In the genomic region with DNA sequence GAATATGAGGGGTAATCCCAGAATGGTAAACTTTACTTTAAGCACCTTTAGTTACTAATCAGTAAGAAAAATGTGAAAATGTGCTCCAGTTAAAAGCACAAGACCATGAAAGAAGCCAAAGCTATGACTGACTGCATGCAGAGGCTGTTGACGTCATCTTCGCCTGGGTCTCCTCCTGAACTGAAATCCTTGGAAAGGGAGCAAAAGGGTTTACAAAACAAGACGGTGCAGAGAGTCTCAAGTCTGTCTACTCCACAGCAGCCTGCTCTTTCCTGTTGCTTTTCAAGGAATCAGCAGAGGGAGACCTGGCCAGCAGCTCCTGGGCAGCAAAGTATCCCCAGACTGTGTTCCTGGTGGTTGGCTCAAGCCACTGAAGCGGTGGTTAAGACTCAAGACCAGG, we compare ENCODE assay signal across 20 cellular contexts. TPM values are rescaled to one million over a fixed set of nuclear protein-coding genes. Genes with fewer than 3 reads are reported as not detected.
DNase-seq lines count a peak whose midpoint lies in the region; ATAC-seq and TF ChIP-seq lines count a peak whose summit lies in the region.
"Had no signal": no experiment of that assay in that cellular context is flagged by ENCODE, and none has a peak within 500 bp of the region (broad histone marks: within the 10 kb centered on the region; RNA-seq: fewer than 3 reads in every experiment).

No MANE protein-coding gene starts in this region.

- peaks cover 100% of the 10 kb centered on the region for H4K20me1 ChIP-seq in BLaER1

- peak overlapping the region; percentile 4; the same call in 1 of the 2 replicates for H3K4me2 ChIP-seq in BLaER1

- no peak for TF ChIP-seq CTCF in VCaP (conservative IDR thresholded peaks at IDR 0.05)
- TF ChIP-seq CTCF in gastrocnemius medialis (IDR thresholded peaks at IDR 0.05 in 4 of 5, conservative IDR thresholded peaks at IDR 0.05 in 1 of 5), result no peak

- H3K4me1 ChIP-seq in BLaER1 (peaks cover 53% of the 10 kb centered on the region), gastrocnemius medialis (peaks cover 67 to 90% of the 10 kb centered on the region in 2 donors)

- in situ Hi-C loops in gastrocnemius medialis (cut with MboI; ENCODE audit: low sequenced_read_pairs in 4 of 4), result loop anchor here in 1 of 4 donors (10.0 kb wide), 1 partner anchor 48 kb away; no protein-coding TSS in a partner anchor

- no peak for TF ChIP-seq POLR2A in gastrocnemius medialis (IDR thresholded peaks at IDR 0.05)

- H3K9me3 ChIP-seq in BLaER1 (no peaks in the 10 kb centered on the region), gastrocnemius medialis (no peaks in the 10 kb centered on the region)

- no peak overlapping the region for H3K4me3 ChIP-seq in BLaER1
- H3K4me3 ChIP-seq in gastrocnemius medialis, result no peak overlapping the region

- H3K27ac ChIP-seq in BLaER1, result no peak overlapping the region
- peak overlapping the region; percentile 17; the same call in 1 of the 2 replicates for H3K27ac ChIP-seq in VCaP
- H3K27ac ChIP-seq in gastrocnemius medialis, result peak overlapping the region; percentile 64 to 84 (median 76)
- H3K27ac ChIP-seq: RWPE1 had no signal

- no peak overlapping the region for H3K9ac ChIP-seq in BLaER1

- ATAC-seq in left cardiac atrium (peak; percentile 22 to 36), gastrocnemius medialis (no peak), HG03139 (IDR thresholded peaks at IDR 0.05; ENCODE audit: unreplicated experiment) (no peak), HG03175 (IDR thresholded peaks at IDR 0.05; ENCODE audit: unreplicated experiment) (no peak), HG02938 (IDR thresholded peaks at IDR 0.05; ENCODE audit: unreplicated experiment) (no peak)
- ATAC-seq: naive thymus-derived CD8-positive, alpha-beta T cell had no signal

- H3K27me3 ChIP-seq in BLaER1 (no peaks in the 10 kb centered on the region), gastrocnemius medialis (no peaks in the 10 kb centered on the region)
- H3K27me3 ChIP-seq: dorsolateral prefrontal cortex had no signal

- H3K36me3 ChIP-seq in BLaER1 (peaks cover 68% of the 10 kb centered on the region), gastrocnemius medialis (no peaks in the 10 kb centered on the region)

- no peak for DNase-seq in left cardiac atrium
- DNase-seq in gastrocnemius medialis, result peak in 1 of 2 donors; percentile 16
- no peak for DNase-seq in nucleus accumbens (lab: John Stamatoyannopoulos, UW)
- DNase-seq: activated CD4-positive, CD25-positive, alpha-beta regulatory T cell; activated naive CD4-positive, alpha-beta T cell treated with Interleukin-2 at 50 U/mL for 16 hours; Calu3; GF-D8; KBM-7; naive thymus-derived CD8-positive, alpha-beta T cell; NCI-H2171; NCI-H82; right cardiac atrium; stimulated activated CD4-positive, alpha-beta T cell treated with anti-CD3 and anti-CD28 coated beads, Interleukin-4, amount 100 ng/mL, for 24 hours had no signal

- intact Hi-C loops in left cardiac atrium (cut with DNase I) (no loop called here), gastrocnemius medialis (cut with DNase I; ENCODE audit: low total_unique reads) (no loop called here)

RNA-seq across cellular contexts. Expression of gene FKBP1A, which starts 10.2 kb away (rescaled TPM):
- 100 to 1,000 TPM; 154 to 214 TPM for total RNA-seq in left cardiac atrium
- 10 to 100 TPM; 27.7 to 89.4 (median 52.5) TPM for total RNA-seq in gastrocnemius medialis

RNA-seq across cellular contexts. Expression of gene SDCBP2, which starts 53.7 kb away (rescaled TPM):
- total RNA-seq in left cardiac atrium (1 to 10 TPM; 1.4 to 4.4 TPM), gastrocnemius medialis (1 to 10 TPM; 1.3 to 2.9 (median 2.1) TPM)

Comparison
In these comparisons a context has a peak if more than half of its experiments do, and no peak if none do; other contexts are left out.
1. ATAC-seq: peak in left cardiac atrium (2 of 2); none in gastrocnemius medialis (0 of 2), HG03139 (single experiment), HG03175 (single experiment) and HG02938 (single experiment).